Comparison of ENCODE assay signal across 8 cellular contexts in genomic region chr7:129952164-129952652, GRCh38. TPM values are rescaled to one million over a fixed set of nuclear protein-coding genes. Genes with fewer than 3 reads are reported as not detected.
A peak's percentile ranks its signal among the peaks of the same experiment; 100 is the strongest.
DNase-seq lines count a peak whose midpoint lies in the region; ATAC-seq and TF ChIP-seq lines count a peak whose summit lies in the region.

No MANE protein-coding gene starts in this region.

- TF ChIP-seq EP300 in transverse colon (IDR thresholded peaks at IDR 0.05; ENCODE audit: low read depth), result no peak

- H3K9ac ChIP-seq in HUES64 (ENCODE audit: low read depth, low read length), result peak overlapping the region; percentile 92

- H3K36me3 ChIP-seq in HUES64 (ENCODE audit: insufficient read depth, low read length), result no peaks in the 10 kb centered on the region; the same call in 1 of the 2 replicates
- H3K36me3 ChIP-seq in esophagus (ENCODE audit: control insufficient read depth in 2 of 2, insufficient read depth in 2 of 2, low read length in 1 of 2), result no peaks in the 10 kb centered on the region
- H3K36me3 ChIP-seq in muscle layer of duodenum (ENCODE audit: control insufficient read depth in 1 of 2, insufficient read depth in 2 of 2, low read length in 2 of 2), result peaks cover 0 to 11% of the 10 kb centered on the region in 2 donors
- H3K36me3 ChIP-seq in transverse colon, result no peaks in the 10 kb centered on the region

- no peak for TF ChIP-seq POLR2A in transverse colon (IDR thresholded peaks at IDR 0.05)

- WGBS in HUES64, result under 1% methylated on average over 40 of the region's 40 CpGs
- WGBS in esophagus, 2 donors, result 0 to 1% methylated on average over 33 to 39 of the region's 40 CpGs
- 0 to 1% methylated on average over 18 to 32 of the region's 40 CpGs for WGBS in transverse colon (ENCODE audit: low coverage in 1 of 2), 2 donors

- TF ChIP-seq CTCF in transverse colon (IDR thresholded peaks at IDR 0.05), result no peak

- peak overlapping the region; percentile 96 for H3K27ac ChIP-seq in HUES64 (ENCODE audit: low read depth, low read length)
- H3K27ac ChIP-seq in esophagus (ENCODE audit: low read depth in 2 of 2, low read length in 1 of 2), result peak overlapping the region; percentile 97
- peak overlapping the region; percentile 97 for H3K27ac ChIP-seq in muscle layer of duodenum (ENCODE audit: low read length)
- peak overlapping the region; percentile 95 to 99 (median 98) for H3K27ac ChIP-seq in transverse colon

- DNase-seq in EL, result peak; percentile 47
- peak; percentile 21 for DNase-seq in activated CD4-positive, alpha-beta T cell treated with anti-CD3 and anti-CD28 coated beads, Interleukin-2, amount 50 U/mL, for 1 hour
- peak; percentile 70 for DNase-seq in transverse colon
- DNase-seq in NCI-H345 (lab: John Stamatoyannopoulos, UW), result no peak

- ATAC-seq in GM21528 (IDR thresholded peaks at IDR 0.05; ENCODE audit: low FRiP score, unreplicated experiment), result peak; percentile 18

- H3K9me3 ChIP-seq in HUES64 (ENCODE audit: insufficient read depth, low read depth, low read length) (no peaks in the 10 kb centered on the region), esophagus (ENCODE audit: control insufficient read depth in 2 of 2, insufficient read depth in 1 of 2, low read depth in 1 of 2, low read length in 1 of 2) (no peaks in the 10 kb centered on the region), muscle layer of duodenum (ENCODE audit: control insufficient read depth in 1 of 2, low read length in 2 of 2) (no peaks in the 10 kb centered on the region), transverse colon (no peaks in the 10 kb centered on the region)

- H3K4me3 ChIP-seq in HUES64 (ENCODE audit: low read length) (peak overlapping the region; percentile 92), esophagus (ENCODE audit: low read depth in 1 of 2, low read length in 2 of 2) (peak overlapping the region; percentile 85 to 93), muscle layer of duodenum (ENCODE audit: low read depth in 1 of 2, low read length in 2 of 2) (peak overlapping the region; percentile 77 to 96), transverse colon (peak overlapping the region; percentile 65 to 98 (median 86))

- H3K27me3 ChIP-seq in HUES64 (ENCODE audit: insufficient read depth, low read length), result no peaks in the 10 kb centered on the region
- no peaks in the 10 kb centered on the region for H3K27me3 ChIP-seq in esophagus (ENCODE audit: control insufficient read depth in 1 of 2, insufficient read depth in 2 of 2, low read length in 2 of 2)
- H3K27me3 ChIP-seq in muscle layer of duodenum (ENCODE audit: low read depth, low read length), result no peaks in the 10 kb centered on the region
- H3K27me3 ChIP-seq in transverse colon, result no peaks in the 10 kb centered on the region

- in situ Hi-C loops in transverse colon (cut with MboI; ENCODE audit: low pct_ligation_motif_present in 1 of 4, low pct_unique_long_range_greater_than_20kb in 1 of 4, low sequenced_read_pairs in 3 of 4), result no loop called here

- H3K4me1 ChIP-seq in HUES64 (ENCODE audit: insufficient read depth, low read length) (peaks cover 18% of the 10 kb centered on the region), esophagus (ENCODE audit: control insufficient read depth in 2 of 2, insufficient read depth in 2 of 2, low read length in 1 of 2) (peaks cover 0 to 2% of the 10 kb centered on the region in 2 donors), muscle layer of duodenum (ENCODE audit: control insufficient read depth in 1 of 2, insufficient read depth in 2 of 2, low read length in 2 of 2) (peaks cover 8 to 17% of the 10 kb centered on the region in 2 donors), transverse colon (peaks cover 10 to 43% (median 36%) of the 10 kb centered on the region in 4 donors)

- intact Hi-C loops in transverse colon (cut with DNase I; ENCODE audit: low total_unique reads), result no loop called here

RNA-seq across cellular contexts. Expression of gene UBE2H, which starts 0.6 kb away (rescaled TPM):
- polyA plus RNA-seq in HUES64 (2013, experiment 1 of 2), result 37.1 TPM
- 42.6 TPM for polyA plus RNA-seq in HUES64 (2013, experiment 2 of 2)
- polyA plus RNA-seq in esophagus, result 10 to 100 TPM; 31.1 to 51.1 TPM
- 100 to 1,000 TPM in 1 of 4 donors, 10 to 100 TPM in 3; 31.0 to 131 (median 53.3) TPM for total RNA-seq in transverse colon
